In genomic region chr12:30090258-30090657, GRCh38 we compare ENCODE assay signal across 25 cellular contexts.
"Had no signal": no experiment of that assay in that cellular context is flagged by ENCODE, and none has a peak within 500 bp of the region (broad histone marks: within the 10 kb centered on the region; RNA-seq: fewer than 3 reads in every experiment).

No MANE protein-coding gene starts in this region.

- H3K4me3 ChIP-seq: neural progenitor cell, ovary, psoas muscle, right lobe of liver, sigmoid colon, stomach, thoracic aorta, thyroid gland, tibial nerve, upper lobe of left lung, vagina had no signal

- H3K9ac ChIP-seq: neural progenitor cell, parathyroid adenoma had no signal

- DNase-seq: natural killer cell; occipital lobe; ovary; posterior cingulate gyrus; psoas muscle; right cardiac atrium; right lobe of liver; sigmoid colon; small intestine; stimulated activated CD4-positive, alpha-beta T cell treated with anti-CD3 and anti-CD28 coated beads, Interleukin-15, amount 100 ng/mL, for 24 hours; stimulated activated CD4-positive, alpha-beta T cell treated with anti-CD3 and anti-CD28 coated beads, Interleukin-2, amount 100 ng/mL, for 24 hours; stimulated activated CD4-positive, alpha-beta T cell treated with anti-CD3 and anti-CD28 coated beads, Interleukin-2, amount 100 ng/mL, for 48 hours; stimulated activated CD4-positive, alpha-beta T cell treated with anti-CD3 and anti-CD28 coated beads, Interleukin-4, amount 100 ng/mL, for 24 hours; stimulated activated naive B cell treated with anti-CD40 and anti-IgM and Interleukin-4, amounts not matched to agents 10 μg/mL and 1 μg/mL and 100 μg/mL, for 72 hours; stimulated activated naive CD4-positive, alpha-beta T cell treated with Interleukin-2 at 50 U/mL for 16 hours; stomach; thyroid gland; trophoblast cell; upper lobe of left lung had no signal

- H3K4me1 ChIP-seq: parathyroid adenoma, psoas muscle, right lobe of liver, stomach, thyroid gland, tibial nerve, upper lobe of left lung, vagina had no signal

- ATAC-seq: natural killer cell; psoas muscle; right lobe of liver; stimulated activated effector memory CD8-positive, alpha-beta T cell treated with anti-CD3 and anti-CD28 coated beads, Interleukin-12 subunit alpha, Interleukin-12 subunit beta, amount 100 ng/mL, for 72 hours; stimulated activated naive B cell treated with anti-CD40 and anti-IgM and Interleukin-4, amounts not matched to agents 10 μg/mL and 1 μg/mL and 100 μg/mL, for 72 hours had no signal

- H3K27me3 ChIP-seq: neural progenitor cell, ovary, right lobe of liver, sigmoid colon, stomach, thyroid gland, tibial nerve, upper lobe of left lung, vagina had no signal

- H3K9me3 ChIP-seq: ovary, psoas muscle, right lobe of liver, sigmoid colon, stomach, thoracic aorta, thyroid gland, tibial nerve, upper lobe of left lung, vagina had no signal

- H3K27ac ChIP-seq: neural progenitor cell, ovary, parathyroid adenoma, psoas muscle, right lobe of liver, sigmoid colon, stomach, thoracic aorta, thyroid gland, tibial nerve, upper lobe of left lung, vagina had no signal

- H2AFZ ChIP-seq: neural progenitor cell, parathyroid adenoma had no signal

- H3K36me3 ChIP-seq: neural progenitor cell, ovary, right lobe of liver, sigmoid colon, stomach, thoracic aorta, thyroid gland, tibial nerve, upper lobe of left lung, vagina had no signal

- H3K79me2 ChIP-seq: parathyroid adenoma had no signal

- H3K4me2 ChIP-seq: neural progenitor cell had no signal
